In genomic region chr9:70595211-70595610, GRCh38 we compare ENCODE assay signal across 10 cellular contexts.
"Had no signal": no experiment of that assay in that cellular context is flagged by ENCODE, and none has a peak within 500 bp of the region (broad histone marks: within the 10 kb centered on the region; RNA-seq: fewer than 3 reads in every experiment).

No MANE protein-coding gene starts in this region.

- H3K9me3 Mint-ChIP-seq: activated CD4-positive, alpha-beta memory T cell treated with anti-CD3 and anti-CD28 coated beads for 36 hours; activated naive CD8-positive, alpha-beta T cell treated with anti-CD3 and anti-CD28 coated beads for 36 hours; nephron; stimulated activated naive B cell treated with anti-CD40 and anti-IgM and Interleukin-4, amounts not matched to agents 10 μg/mL and 1 μg/mL and 100 μg/mL, for 72 hours had no signal

- ATAC-seq: left colon; stimulated activated naive B cell treated with anti-CD40 and anti-IgM and Interleukin-4, amounts not matched to agents 10 μg/mL and 1 μg/mL and 100 μg/mL, for 72 hours had no signal

- H3K27ac Mint-ChIP-seq: activated CD4-positive, alpha-beta memory T cell treated with anti-CD3 and anti-CD28 coated beads for 36 hours; activated naive CD8-positive, alpha-beta T cell treated with anti-CD3 and anti-CD28 coated beads for 36 hours; nephron; stimulated activated naive B cell treated with anti-CD40 and anti-IgM and Interleukin-4, amounts not matched to agents 10 μg/mL and 1 μg/mL and 100 μg/mL, for 72 hours had no signal

- H3K4me3 ChIP-seq: esophagus muscularis mucosa had no signal

- H3K36me3 Mint-ChIP-seq: activated CD4-positive, alpha-beta memory T cell treated with anti-CD3 and anti-CD28 coated beads for 36 hours; activated naive CD8-positive, alpha-beta T cell treated with anti-CD3 and anti-CD28 coated beads for 36 hours; stimulated activated naive B cell treated with anti-CD40 and anti-IgM and Interleukin-4, amounts not matched to agents 10 μg/mL and 1 μg/mL and 100 μg/mL, for 72 hours had no signal

- H3K4me1 Mint-ChIP-seq: activated naive CD8-positive, alpha-beta T cell treated with anti-CD3 and anti-CD28 coated beads for 36 hours; stimulated activated naive B cell treated with anti-CD40 and anti-IgM and Interleukin-4, amounts not matched to agents 10 μg/mL and 1 μg/mL and 100 μg/mL, for 72 hours had no signal

- H3K4me3 Mint-ChIP-seq: activated CD4-positive, alpha-beta memory T cell treated with anti-CD3 and anti-CD28 coated beads for 36 hours; activated naive CD8-positive, alpha-beta T cell treated with anti-CD3 and anti-CD28 coated beads for 36 hours; nephron; stimulated activated naive B cell treated with anti-CD40 and anti-IgM and Interleukin-4, amounts not matched to agents 10 μg/mL and 1 μg/mL and 100 μg/mL, for 72 hours had no signal

- H3K27me3 ChIP-seq: esophagus muscularis mucosa had no signal

- H3K9me3 ChIP-seq: esophagus muscularis mucosa had no signal

- H3K27me3 Mint-ChIP-seq: activated CD4-positive, alpha-beta memory T cell treated with anti-CD3 and anti-CD28 coated beads for 36 hours; activated naive CD8-positive, alpha-beta T cell treated with anti-CD3 and anti-CD28 coated beads for 36 hours had no signal

- DNase-seq: activated CD4-positive, alpha-beta memory T cell treated with anti-CD3 and anti-CD28 coated beads for 36 hours; activated gamma-delta T cell; activated naive CD8-positive, alpha-beta T cell treated with anti-CD3 and anti-CD28 coated beads for 36 hours; activated T-cell treated with anti-CD3 and anti-CD28 coated beads, Interleukin-2, amount 50 U/mL, for 48 hours; anterior cingulate cortex; left colon; stimulated activated naive B cell treated with anti-CD40 and anti-IgM and Interleukin-4, amounts not matched to agents 10 μg/mL and 1 μg/mL and 100 μg/mL, for 72 hours; T1000 had no signal

- H3K36me3 ChIP-seq: esophagus muscularis mucosa had no signal
